27 cellular contexts compared by ENCODE assay signal in the genomic region with DNA sequence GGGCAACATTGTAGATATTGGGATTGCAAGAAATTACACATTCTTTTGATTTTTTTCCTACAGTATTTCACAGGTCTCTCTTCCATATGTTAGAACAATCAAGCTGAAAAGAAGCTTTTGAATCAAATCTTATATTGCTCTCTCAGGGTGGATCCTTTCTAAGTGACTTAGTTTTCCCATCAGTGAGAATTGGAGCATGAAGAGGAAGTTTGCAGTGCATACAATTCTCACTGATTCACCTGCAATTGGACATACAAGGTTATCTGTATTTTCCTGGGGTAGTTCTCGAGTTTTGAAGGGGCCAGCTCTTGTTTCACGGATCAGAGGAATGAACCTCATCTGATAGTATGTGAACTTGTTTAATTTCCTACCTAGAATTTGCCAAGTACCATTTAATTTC.
DNase-seq lines count a peak whose midpoint lies in the region; ATAC-seq, FAIRE-seq and TF ChIP-seq lines count a peak whose summit lies in the region.
"Had no signal": no experiment of that assay in that cellular context is flagged by ENCODE, and none has a peak within 500 bp of the region (broad histone marks: within the 10 kb centered on the region; RNA-seq: fewer than 3 reads in every experiment).

No MANE protein-coding gene starts in this region.

- no peaks in the 10 kb centered on the region for H3K4me1 ChIP-seq in ACC112 (ENCODE audit: control insufficient read depth, insufficient read depth, low read length, unreplicated experiment)
- peaks cover 59% of the 10 kb centered on the region for H3K4me1 ChIP-seq in OCI-LY1 (ENCODE audit: insufficient read depth, low read length, severe bottlenecking)
- H3K4me1 ChIP-seq in vagina, result no peaks in the 10 kb centered on the region
- H3K4me1 ChIP-seq: SJSA1 had no signal

- H3K27ac ChIP-seq in ACC112 (ENCODE audit: low read depth, low read length) (no peak overlapping the region), OCI-LY1 (ENCODE audit: low read depth, low read length, poor library complexity, severe bottlenecking) (peak overlapping the region; percentile 32), vagina (no peak overlapping the region)
- H3K27ac ChIP-seq: BLaER1 treated with 17β-estradiol and CSF1 and Interleukin-3, amounts not matched to agents 10 nM and 100 nM; GM23248; HL-60; SJSA1 had no signal

- H2AFZ ChIP-seq in ACC112 (ENCODE audit: low read length, unreplicated experiment) (peak overlapping the region; percentile 3), OCI-LY1 (ENCODE audit: low read length) (peak overlapping the region; percentile 80)
- H2AFZ ChIP-seq: GM23248 had no signal

- no peaks in the 10 kb centered on the region for H4K20me1 ChIP-seq in OCI-LY1 (ENCODE audit: insufficient read depth, low read length)
- H4K20me1 ChIP-seq: BLaER1 treated with 17β-estradiol and CSF1 and Interleukin-3, amounts not matched to agents 10 nM and 100 nM had no signal

- intact Hi-C loops in vagina (cut with DNase I), result no loop called here

- no peaks in the 10 kb centered on the region for H3K79me2 ChIP-seq in ACC112 (ENCODE audit: control insufficient read depth, insufficient read depth, low read length, unreplicated experiment)
- H3K79me2 ChIP-seq in OCI-LY1 (ENCODE audit: insufficient read depth, low read length), result no peaks in the 10 kb centered on the region

- TF ChIP-seq CTCF in OCI-LY1 (IDR thresholded peaks at IDR 0.05; ENCODE audit: low read length), result no peak
- no peak for TF ChIP-seq CTCF in vagina (IDR thresholded peaks at IDR 0.05)

- H3K9me2 ChIP-seq in OCI-LY1 (ENCODE audit: low read depth, low read length), result no peaks in the 10 kb centered on the region

- H3K9me3 ChIP-seq in OCI-LY1 (ENCODE audit: low read length) (no peaks in the 10 kb centered on the region), vagina (no peaks in the 10 kb centered on the region)
- H3K9me3 ChIP-seq: BLaER1 treated with 17β-estradiol and CSF1 and Interleukin-3, amounts not matched to agents 10 nM and 100 nM; HAP-1; SJSA1 had no signal

- DNase-seq in GM18507 (ENCODE audit: extremely low spot score, insufficient read length, low read depth) (no peak), kidney tubule cell (ENCODE audit: low spot score) (peak; percentile 4), immature natural killer cell (no peak), vagina (ENCODE audit: extremely low spot score in 2 of 2) (no peak)
- DNase-seq: AML-193; CD4-positive, alpha-beta T cell; GM23248; HFFc6; Kasumi-1; NCI-H1417; NCI-H1694; NCI-H2029 treated with DMSO at 0.1 percent for 48 hours; NCI-H526 treated with DMSO at 0.1 percent for 48 hours; PC-3; T-helper 2 cell had no signal

- no peak overlapping the region for H3K27ac Mint-ChIP-seq in immature natural killer cell
- H3K27ac Mint-ChIP-seq: CD4-positive, alpha-beta T cell; HFFc6 had no signal

- FAIRE-seq in GM18507 (lab: Jason Lieb, UNC), result peak; percentile 48
- FAIRE-seq: A204.1, D721Med, G401.6, GM12892 had no signal

- H3K4me3 ChIP-seq in ACC112 (ENCODE audit: low read depth, low read length), result peak overlapping the region; percentile 57
- H3K4me3 ChIP-seq in OCI-LY1 (ENCODE audit: low read depth, low read length, poor library complexity, severe bottlenecking), result peak overlapping the region; percentile 36
- no peak overlapping the region for H3K4me3 ChIP-seq in vagina
- H3K4me3 ChIP-seq: BLaER1 treated with 17β-estradiol and CSF1 and Interleukin-3, amounts not matched to agents 10 nM and 100 nM; GM23248; HAP-1; SJSA1 had no signal

- peak overlapping the region; percentile 27 for H3K9ac ChIP-seq in OCI-LY1 (ENCODE audit: low read length)
- H3K9ac ChIP-seq: BLaER1 treated with 17β-estradiol and CSF1 and Interleukin-3, amounts not matched to agents 10 nM and 100 nM; GM23248 had no signal

- H3K27me3 ChIP-seq in ACC112 (ENCODE audit: insufficient read depth, low read length), result no peaks in the 10 kb centered on the region
- no peaks in the 10 kb centered on the region for H3K27me3 ChIP-seq in OCI-LY1 (ENCODE audit: insufficient read depth, low read length)
- no peaks in the 10 kb centered on the region for H3K27me3 ChIP-seq in vagina
- H3K27me3 ChIP-seq: BLaER1 treated with 17β-estradiol and CSF1 and Interleukin-3, amounts not matched to agents 10 nM and 100 nM; SJSA1 had no signal

- peak overlapping the region; percentile 65 for H3K4me2 ChIP-seq in OCI-LY1 (ENCODE audit: low read length)
- H3K4me2 ChIP-seq: BLaER1 treated with 17β-estradiol and CSF1 and Interleukin-3, amounts not matched to agents 10 nM and 100 nM had no signal

- no peak overlapping the region for H3K4me3 Mint-ChIP-seq in immature natural killer cell
- H3K4me3 Mint-ChIP-seq: CD4-positive, alpha-beta T cell; HFFc6 had no signal

- no peaks in the 10 kb centered on the region for H3K27me3 Mint-ChIP-seq in immature natural killer cell (ENCODE audit: low read depth in 3 of 3)

- peaks cover 0 to 2% (median 0%) of the 10 kb centered on the region in 6 donors for H3K9me3 Mint-ChIP-seq in immature natural killer cell
- H3K9me3 Mint-ChIP-seq: CD4-positive, alpha-beta T cell; HFFc6 had no signal

- H3K4me1 Mint-ChIP-seq in immature natural killer cell, result no peaks in the 10 kb centered on the region

- no peak for ATAC-seq in HG03378 (IDR thresholded peaks at IDR 0.05; ENCODE audit: unreplicated experiment)
- ATAC-seq: PC-3, Right ventricle myocardium inferior had no signal

- H3K36me3 ChIP-seq in ACC112 (ENCODE audit: insufficient read depth, low read length), result no peaks in the 10 kb centered on the region
- H3K36me3 ChIP-seq in OCI-LY1 (ENCODE audit: insufficient read depth, low read length), result no peaks in the 10 kb centered on the region
- no peaks in the 10 kb centered on the region for H3K36me3 ChIP-seq in vagina
- H3K36me3 ChIP-seq: BLaER1 treated with 17β-estradiol and CSF1 and Interleukin-3, amounts not matched to agents 10 nM and 100 nM; HAP-1; SJSA1 had no signal

- no peak for TF ChIP-seq POLR2A in vagina (IDR thresholded peaks at IDR 0.05)

- no peaks in the 10 kb centered on the region for H3F3A ChIP-seq in OCI-LY1 (ENCODE audit: insufficient read depth, low read length)

- H3K36me3 Mint-ChIP-seq in immature natural killer cell, result no peaks in the 10 kb centered on the region

Comparison
In these comparisons a context has a peak if more than half of its experiments do, and no peak if none do; other contexts are left out.
1. H3K4me3 ChIP-seq: peak in ACC112 (single experiment) and OCI-LY1 (single experiment); none in vagina (0 of 2).